In the genomic region with DNA sequence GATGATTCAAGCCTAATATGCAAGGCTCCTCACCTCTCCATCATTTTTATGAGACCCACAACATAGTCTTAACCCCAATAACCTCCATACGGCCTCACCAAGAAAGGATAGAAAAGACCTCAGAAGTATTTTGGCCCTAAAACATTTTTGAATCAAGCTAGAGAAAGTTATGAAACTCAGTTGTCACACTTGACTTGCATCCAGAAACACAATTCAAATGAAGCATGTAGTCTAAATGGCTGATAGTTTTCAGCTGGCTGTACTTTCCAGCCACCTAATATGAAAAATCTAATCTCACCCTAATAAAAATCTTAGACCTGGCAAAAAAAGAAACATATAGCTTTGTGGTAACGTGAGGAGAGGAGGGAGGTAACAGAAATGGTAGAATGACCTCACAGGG, we compare ENCODE assay signal across 19 cellular contexts.
"Had no signal": no experiment of that assay in that cellular context is flagged by ENCODE, and none has a peak within 500 bp of the region (broad histone marks: within the 10 kb centered on the region; RNA-seq: fewer than 3 reads in every experiment).

No MANE protein-coding gene starts in this region.

- H3K4me3 Mint-ChIP-seq: activated naive CD8-positive, alpha-beta T cell; activated T-cell treated with anti-CD3 and anti-CD28 coated beads, Interleukin-2, amount 50 U/mL, for 24 hours; activated T-helper 17 cell treated with anti-CD3 and anti-CD28 coated beads, Interleukin-2, amount 50 U/mL, for 72 hours; central memory CD8-positive, alpha-beta T cell; naive thymus-derived CD4-positive, alpha-beta T cell; neural progenitor cell had no signal

- H3K27ac ChIP-seq: breast epithelium, left lung, neural progenitor cell, spleen, upper lobe of left lung, WERI-Rb-1 had no signal

- H3K36me3 ChIP-seq: breast epithelium, left lung, neural progenitor cell, spleen, upper lobe of left lung, WERI-Rb-1 had no signal

- H3K9me3 Mint-ChIP-seq: activated T-cell treated with anti-CD3 and anti-CD28 coated beads, Interleukin-2, amount 50 U/mL, for 24 hours; activated T-helper 17 cell treated with anti-CD3 and anti-CD28 coated beads, Interleukin-2, amount 50 U/mL, for 72 hours; central memory CD8-positive, alpha-beta T cell; neural progenitor cell had no signal

- H3K4me1 Mint-ChIP-seq: activated T-helper 17 cell treated with anti-CD3 and anti-CD28 coated beads, Interleukin-2, amount 50 U/mL, for 72 hours; neural progenitor cell had no signal

- DNase-seq: activated CD4-positive, alpha-beta T cell treated with anti-CD3 and anti-CD28 coated beads, Interleukin-2, amount 50 U/mL, for 4 hours; activated CD8-positive, alpha-beta memory T cell treated with anti-CD3 and anti-CD28 coated beads for 24 hours; activated CD8-positive, alpha-beta memory T cell treated with anti-CD3 and anti-CD28 coated beads, Interleukin-2, amount 50 U/mL, for 4 hours; activated T-cell treated with anti-CD3 and anti-CD28 coated beads, Interleukin-2, amount 50 U/mL, for 24 hours; effector memory CD4-positive, alpha-beta T cell; kidney; left lung; naive thymus-derived CD4-positive, alpha-beta T cell; spleen; stimulated activated CD4-positive, alpha-beta T cell treated with anti-CD3 and anti-CD28 coated beads, Interleukin-4, amount 100 ng/mL, for 24 hours; stimulated activated naive CD8-positive, alpha-beta T cell treated with anti-CD3 and anti-CD28 coated beads, Interleukin-15, Interleukin-2, amounts not matched to agents 100 U/mL and 50 U/mL, for 24 hours; upper lobe of left lung; WERI-Rb-1 had no signal

- ATAC-seq: activated T-helper 17 cell treated with anti-CD3 and anti-CD28 coated beads, Interleukin-2, amount 50 U/mL, for 72 hours; left lung; naive thymus-derived CD4-positive, alpha-beta T cell; stimulated activated naive CD8-positive, alpha-beta T cell treated with anti-CD3 and anti-CD28 coated beads, Interleukin-15, Interleukin-2, amounts not matched to agents 100 U/mL and 50 U/mL, for 24 hours had no signal

- H3K27me3 Mint-ChIP-seq: activated naive CD8-positive, alpha-beta T cell; activated T-cell treated with anti-CD3 and anti-CD28 coated beads, Interleukin-2, amount 50 U/mL, for 24 hours; activated T-helper 17 cell treated with anti-CD3 and anti-CD28 coated beads, Interleukin-2, amount 50 U/mL, for 72 hours; central memory CD8-positive, alpha-beta T cell; naive thymus-derived CD4-positive, alpha-beta T cell had no signal

- FAIRE-seq: colon, kidney had no signal

- H3K4me1 ChIP-seq: breast epithelium, left lung, neural progenitor cell had no signal

- H3K4me2 ChIP-seq: neural progenitor cell had no signal

- H2AFZ ChIP-seq: neural progenitor cell had no signal

- H3K27ac Mint-ChIP-seq: activated naive CD8-positive, alpha-beta T cell; activated T-cell treated with anti-CD3 and anti-CD28 coated beads, Interleukin-2, amount 50 U/mL, for 24 hours; activated T-helper 17 cell treated with anti-CD3 and anti-CD28 coated beads, Interleukin-2, amount 50 U/mL, for 72 hours; naive thymus-derived CD4-positive, alpha-beta T cell; neural progenitor cell had no signal

- H3K27me3 ChIP-seq: breast epithelium, left lung, neural progenitor cell, spleen, upper lobe of left lung had no signal

- H3K9me3 ChIP-seq: breast epithelium, left lung, upper lobe of left lung had no signal

- H3K4me3 ChIP-seq: breast epithelium, left lung, neural progenitor cell, spleen, upper lobe of left lung had no signal

- H3K9ac ChIP-seq: neural progenitor cell had no signal
